In genomic region chr6:25489399-25489798, GRCh38 we compare ENCODE assay signal across 11 cellular contexts.
A peak's percentile ranks its signal among the peaks of the same experiment; 100 is the strongest.
DNase-seq lines count a peak whose midpoint lies in the region; ATAC-seq and TF ChIP-seq lines count a peak whose summit lies in the region.
"Had no signal": no experiment of that assay in that cellular context is flagged by ENCODE, and none has a peak within 500 bp of the region (broad histone marks: within the 10 kb centered on the region; RNA-seq: fewer than 3 reads in every experiment).

No MANE protein-coding gene starts in this region.

- H3K4me1 Mint-ChIP-seq in GM23338 = peaks cover 12% of the 10 kb centered on the region; the same call in 2 of the 3 replicates

- no peak overlapping the region for H3K4me3 Mint-ChIP-seq in GM23338
- H3K4me3 Mint-ChIP-seq: CD14-positive monocyte had no signal

- peaks cover 9% of the 10 kb centered on the region for H3K27me3 Mint-ChIP-seq in GM23338 (ENCODE audit: insufficient read depth, low read depth, poor library complexity)

- H3K36me3 ChIP-seq in GM23338 (ENCODE audit: insufficient read depth) (no peaks in the 10 kb centered on the region), osteoblast (ENCODE audit: insufficient read depth, low read length) (no peaks in the 10 kb centered on the region)

- no peak overlapping the region for H2AFZ ChIP-seq in GM23338
- H2AFZ ChIP-seq in osteoblast (ENCODE audit: low read length) = peak overlapping the region; percentile 7

- peaks cover 5% of the 10 kb centered on the region; the same call in 1 of the 2 replicates for H3K4me1 ChIP-seq in GM23338 (ENCODE audit: insufficient read depth)
- H3K4me1 ChIP-seq in osteoblast (ENCODE audit: insufficient read depth, low read length) = no peaks in the 10 kb centered on the region

- H3K9me3 ChIP-seq in osteoblast (ENCODE audit: low read depth, low read length) = no peaks in the 10 kb centered on the region

- no peak overlapping the region for H3K4me3 ChIP-seq in GM23338
- H3K4me3 ChIP-seq in osteoblast (ENCODE audit: insufficient read depth, low read length) = no peak overlapping the region
- H3K4me3 ChIP-seq: SK-N-MC had no signal

- no peak overlapping the region for H3K27ac Mint-ChIP-seq in GM23338

- H3K27ac ChIP-seq in GM23338 (ENCODE audit: low read depth) (no peak overlapping the region), osteoblast (ENCODE audit: low read depth, low read length) (no peak overlapping the region)
- H3K27ac ChIP-seq: SK-N-MC had no signal

- H3F3A ChIP-seq in GM23338 (replicated peaks; ENCODE audit: low read depth) = no peaks in the 10 kb centered on the region

- no peaks in the 10 kb centered on the region for H3K9me2 ChIP-seq in GM23338 (ENCODE audit: insufficient read depth)

- no peak for TF ChIP-seq CTCF in GM23338 (conservative IDR thresholded peaks at IDR 0.05; ENCODE audit: low read depth in 2 of 2)
- TF ChIP-seq CTCF in osteoblast (IDR thresholded peaks at IDR 0.05; ENCODE audit: extremely low read depth, low read depth, low read length) = no peak

- no peaks in the 10 kb centered on the region for H3K9me3 Mint-ChIP-seq in GM23338
- H3K9me3 Mint-ChIP-seq: CD14-positive monocyte had no signal

- H4K20me1 ChIP-seq in GM23338 (replicated peaks; ENCODE audit: insufficient read depth) = no peaks in the 10 kb centered on the region
- H4K20me1 ChIP-seq in osteoblast (ENCODE audit: insufficient read depth, low read length) = no peaks in the 10 kb centered on the region

- H3K36me3 Mint-ChIP-seq in GM23338 (ENCODE audit: low read depth) = peaks cover 6% of the 10 kb centered on the region; the same call in 2 of the 3 replicates
- H3K36me3 Mint-ChIP-seq: CD14-positive monocyte had no signal

- ATAC-seq in GM23338 (peak; percentile 41), HG03432 (IDR thresholded peaks at IDR 0.05; ENCODE audit: unreplicated experiment) (no peak)

- H3K4me2 ChIP-seq in GM23338 = no peak overlapping the region
- no peak overlapping the region for H3K4me2 ChIP-seq in osteoblast (ENCODE audit: insufficient read depth, low read length)

- H3K79me2 ChIP-seq in GM23338 (replicated peaks; ENCODE audit: insufficient read depth) (no peaks in the 10 kb centered on the region), osteoblast (ENCODE audit: insufficient read depth, low read length) (no peaks in the 10 kb centered on the region)

- DNase-seq in NCI-H526 (lab: John Stamatoyannopoulos, UW) = peak; percentile 4 to 21
- no peak for DNase-seq in NCI-H526 treated with DMSO at 0.1 percent for 48 hours (lab: John Stamatoyannopoulos, UW)
- no peak for DNase-seq in GM23338 (ENCODE audit: low spot score)
- peak; percentile 21 for DNase-seq in RPMI8226
- DNase-seq in osteoblast (ENCODE audit: insufficient read length, low spot score, missing footprints) = no peak
- no peak for DNase-seq in NCI-H187 (lab: John Stamatoyannopoulos, UW)
- DNase-seq in dermis blood vessel endothelial cell = no peak
- DNase-seq: GF-D8 had no signal

- H3K27me3 ChIP-seq in GM23338 (ENCODE audit: insufficient read depth) (no peaks in the 10 kb centered on the region), osteoblast (ENCODE audit: insufficient read depth, low read length) (no peaks in the 10 kb centered on the region)

TF ChIP-seq in GM23338, 12 proteins besides CTCF, POLR2A, EP300 and RAD21 (continues in another document):
- no peak for TF ChIP-seq REST (IDR thresholded peaks at IDR 0.05; ENCODE audit: unreplicated experiment)
- no peak for TF ChIP-seq POLR2AphosphoS5 (IDR thresholded peaks at IDR 0.05; ENCODE audit: low read depth)
- no peak for TF ChIP-seq ZNF331 (CRISPR knock-in tag; IDR thresholded peaks at IDR 0.05; ENCODE audit: low read depth)
- no peak for TF ChIP-seq ZNF462 (CRISPR knock-in tag; IDR thresholded peaks at IDR 0.05)
- no peak for TF ChIP-seq EZH2 (IDR thresholded peaks at IDR 0.05; ENCODE audit: low read depth, unreplicated experiment)
- no peak for TF ChIP-seq STAT1 (IDR thresholded peaks at IDR 0.05; ENCODE audit: unreplicated experiment)
- no peak for TF ChIP-seq EZH2phosphoT487 (IDR thresholded peaks at IDR 0.05; ENCODE audit: unreplicated experiment)
- TF ChIP-seq ZNF114 (CRISPR knock-in tag; IDR thresholded peaks at IDR 0.05) = no peak
- no peak for TF ChIP-seq NANOG (IDR thresholded peaks at IDR 0.05; ENCODE audit: borderline replicate concordance)
- no peak for TF ChIP-seq JUNB (IDR thresholded peaks at IDR 0.05; ENCODE audit: unreplicated experiment)
- no peak for TF ChIP-seq CREB1 (CRISPR knock-in tag; IDR thresholded peaks at IDR 0.05; ENCODE audit: low read depth)

Comparison
In these comparisons a context has a peak if more than half of its experiments do, and no peak if none do; other contexts are left out.
1. DNase-seq: peak in NCI-H526 (2 of 2) and RPMI8226 (single experiment); none in NCI-H526 treated with DMSO at 0.1 percent for 48 hours (single experiment), GM23338 (single experiment), osteoblast (single experiment), NCI-H187 (0 of 2) and dermis blood vessel endothelial cell (single experiment).